ENCODE assay signal across 1 cellular context in genomic region chr17:75090871-75091854, GRCh38.
TF ChIP-seq lines count a peak whose summit lies in the region.

No MANE protein-coding gene starts in this region.

TF ChIP-seq in HepG2, 621 proteins besides CTCF, POLR2A, EP300 and RAD21 (continued from another document and continues in another):
- TF ChIP-seq ZBTB34 (CRISPR knock-in tag; IDR thresholded peaks at IDR 0.05) (peak; percentile 79; the same call in 1 of the 2 replicates), ZNF781 (CRISPR knock-in tag; IDR thresholded peaks at IDR 0.05; ENCODE audit: borderline replicate concordance, not compliant biosample characterization) (peak; percentile 21), HDAC1 (CRISPR knock-in tag; IDR thresholded peaks at IDR 0.05) (peak; percentile 61), ZNF609 (CRISPR knock-in tag; IDR thresholded peaks at IDR 0.05; ENCODE audit: borderline replicate concordance) (peak; percentile 90), ETV5 (CRISPR knock-in tag; IDR thresholded peaks at IDR 0.05; ENCODE audit: borderline replicate concordance) (peak; percentile 72), GMEB1 (CRISPR knock-in tag; IDR thresholded peaks at IDR 0.05; ENCODE audit: borderline replicate concordance) (no peak), PRPF4 (IDR thresholded peaks at IDR 0.05; ENCODE audit: low read depth, low read length, poor library complexity, severe bottlenecking) (no peak), KDM3A (CRISPR knock-in tag; IDR thresholded peaks at IDR 0.05; ENCODE audit: low read depth) (peak; percentile 93), PPARG (CRISPR knock-in tag; conservative IDR thresholded peaks at IDR 0.05) (peak; percentile 44; the same call in 1 of the 2 replicates), IRF2 (CRISPR knock-in tag; IDR thresholded peaks at IDR 0.05) (peak; percentile 61; the same call in 1 of the 2 replicates), ESRRA (CRISPR knock-in tag; IDR thresholded peaks at IDR 0.05; ENCODE audit: low read depth) (peak; percentile 92), ZNF782 (CRISPR knock-in tag; IDR thresholded peaks at IDR 0.05; ENCODE audit: borderline replicate concordance) (peak; percentile 65; the same call in 1 of the 2 replicates), FOXA1 (IDR thresholded peaks at IDR 0.05) (no peak), FOXA1 (CRISPR knock-in tag; IDR thresholded peaks at IDR 0.05) (peak; percentile 6; the same call in 1 of the 2 replicates), MXD3 (CRISPR knock-in tag; IDR thresholded peaks at IDR 0.05) (no peak), ZNF232 (CRISPR knock-in tag; IDR thresholded peaks at IDR 0.05; ENCODE audit: borderline replicate concordance) (peak; percentile 17; the same call in 1 of the 2 replicates), ZBTB7B (CRISPR knock-in tag; IDR thresholded peaks at IDR 0.05) (peak; percentile 94; the same call in 1 of the 2 replicates), ZNF354B (CRISPR knock-in tag; IDR thresholded peaks at IDR 0.05) (no peak), ZNF30 (CRISPR knock-in tag; IDR thresholded peaks at IDR 0.05) (no peak), MED1 (CRISPR knock-in tag; IDR thresholded peaks at IDR 0.05) (0 out of 2 replicates have a peak, but pooled peaks have one; percentile 36), SRF (IDR thresholded peaks at IDR 0.05; ENCODE audit: low read depth, low read length) (no peak), THYN1 (CRISPR knock-in tag; IDR thresholded peaks at IDR 0.05; ENCODE audit: borderline replicate concordance, low read depth) (no peak), ZNF737 (CRISPR knock-in tag; IDR thresholded peaks at IDR 0.05; ENCODE audit: borderline replicate concordance) (0 out of 2 replicates have a peak, but pooled peaks have one; percentile 66), KDM1A (CRISPR knock-in tag; IDR thresholded peaks at IDR 0.05) (no peak), U2AF1 (optimal IDR thresholded peaks at IDR 0.05; ENCODE audit: low read depth, low read length) (peak; percentile 75), ZNF816 (CRISPR knock-in tag; IDR thresholded peaks at IDR 0.05; ENCODE audit: borderline replicate concordance) (no peak), RFX5 (IDR thresholded peaks at IDR 0.05; ENCODE audit: low read depth, low read length) (0 out of 2 replicates have a peak, but pooled peaks have one; percentile 11), ZNF562 (CRISPR knock-in tag; IDR thresholded peaks at IDR 0.05; ENCODE audit: borderline replicate concordance) (no peak), CEBPB (IDR thresholded peaks at IDR 0.05; ENCODE audit: borderline replicate concordance, low read depth, low read length) (no peak), PCBP2 (optimal IDR thresholded peaks at IDR 0.05; ENCODE audit: low read depth, low read length, poor library complexity, severe bottlenecking) (no peak), SAP130 (CRISPR knock-in tag; IDR thresholded peaks at IDR 0.05; ENCODE audit: low read depth) (peak; percentile 72), PITX1 (CRISPR knock-in tag; IDR thresholded peaks at IDR 0.05) (peak; percentile 55; the same call in 1 of the 2 replicates), CSRNP1 (CRISPR knock-in tag; IDR thresholded peaks at IDR 0.05) (0 out of 2 replicates have a peak, but pooled peaks have one; percentile 40), ARNTL (CRISPR knock-in tag; IDR thresholded peaks at IDR 0.05) (peak; percentile 85), ATF1 (CRISPR knock-in tag; IDR thresholded peaks at IDR 0.05) (no peak), ZHX1 (CRISPR knock-in tag; IDR thresholded peaks at IDR 0.05; ENCODE audit: low read depth) (peak; percentile 86; the same call in 1 of the 2 replicates), MAX (IDR thresholded peaks at IDR 0.05) (peak; percentile 92), GZF1 (CRISPR knock-in tag; IDR thresholded peaks at IDR 0.05) (no peak; the same call in 1 of the 2 replicates), ZNF512B (CRISPR knock-in tag; IDR thresholded peaks at IDR 0.05; ENCODE audit: borderline replicate concordance) (peak; percentile 80; the same call in 1 of the 2 replicates), ZBTB2 (CRISPR knock-in tag; IDR thresholded peaks at IDR 0.05; ENCODE audit: low read depth) (no peak), FOXA3 (CRISPR knock-in tag; IDR thresholded peaks at IDR 0.05) (peak; percentile 62), RBM39 (IDR thresholded peaks at IDR 0.05; ENCODE audit: low read depth, low read length, poor library complexity, severe bottlenecking) (peak; percentile 80), ZNF263 (CRISPR knock-in tag; IDR thresholded peaks at IDR 0.05) (peak; percentile 97), RXRA (CRISPR knock-in tag; IDR thresholded peaks at IDR 0.05) (peak; percentile 93), POLR2G (IDR thresholded peaks at IDR 0.05; ENCODE audit: low read depth, low read length) (0 out of 2 replicates have a peak, but pooled peaks have one; percentile 32), ZFP1 (CRISPR knock-in tag; IDR thresholded peaks at IDR 0.05) (0 out of 2 replicates have a peak, but pooled peaks have one; percentile 13), SP1 (IDR thresholded peaks at IDR 0.05) (no peak), SP1 (CRISPR knock-in tag; IDR thresholded peaks at IDR 0.05) (peak; percentile 65), ZFP36 (IDR thresholded peaks at IDR 0.05; ENCODE audit: borderline replicate concordance, low read depth, low read length, partially characterized antibody) (no peak), SMARCC2 (IDR thresholded peaks at IDR 0.05) (no peak), RBFOX2 (IDR thresholded peaks at IDR 0.05; ENCODE audit: low read depth, low read length) (no peak)
